11 cellular contexts compared by ENCODE assay signal in the genomic region with DNA sequence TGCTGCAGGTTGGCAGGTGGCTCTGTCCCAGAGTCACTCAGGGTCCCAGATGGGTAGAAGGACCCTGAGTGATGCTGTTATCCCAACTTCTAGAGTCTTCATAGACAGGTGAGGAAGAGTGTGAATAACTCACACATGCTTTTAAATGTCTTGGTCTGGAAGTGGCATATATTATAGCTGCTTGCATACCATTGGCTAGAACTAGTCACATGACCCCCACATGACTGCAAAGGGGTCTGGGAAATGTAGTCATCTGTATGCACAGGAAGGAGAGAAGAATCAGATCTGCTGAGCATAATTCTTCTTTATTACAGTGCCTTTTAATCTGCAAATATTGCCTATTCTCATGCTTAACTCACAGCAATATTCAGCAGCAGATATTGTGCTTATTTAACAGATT. TPM values are rescaled to one million over a fixed set of nuclear protein-coding genes. Genes with fewer than 3 reads are reported as not detected.
DNase-seq lines count a peak whose midpoint lies in the region; ATAC-seq and TF ChIP-seq lines count a peak whose summit lies in the region.
"Had no signal": no experiment of that assay in that cellular context is flagged by ENCODE, and none has a peak within 500 bp of the region (broad histone marks: within the 10 kb centered on the region; RNA-seq: fewer than 3 reads in every experiment).

No MANE protein-coding gene starts in this region.

- H3K36me3 Mint-ChIP-seq in activated naive CD4-positive, alpha-beta T cell treated with anti-CD3 and anti-CD28 coated beads, Interleukin-2, amount 50 U/mL, for 72 hours: no peaks in the 10 kb centered on the region
- no peaks in the 10 kb centered on the region for H3K36me3 Mint-ChIP-seq in activated naive CD4-positive, alpha-beta T cell treated with anti-CD3 and anti-CD28 coated beads, Interleukin-2, amount 10 ng/mL, durations not matched to agents 7 days and 5 days
- no peaks in the 10 kb centered on the region for H3K36me3 Mint-ChIP-seq in endodermal cell (ENCODE audit: low read depth)
- no peaks in the 10 kb centered on the region for H3K36me3 Mint-ChIP-seq in stimulated activated naive B cell treated with anti-CD40 and anti-IgM and Interleukin-4, amounts not matched to agents 10 μg/mL and 1 μg/mL and 100 μg/mL, for 72 hours
- peaks cover 7% of the 10 kb centered on the region; the same call in 1 of the 2 replicates for H3K36me3 Mint-ChIP-seq in HFFc6 (ENCODE audit: low read depth)

- no peaks in the 10 kb centered on the region for H3K27me3 ChIP-seq in endodermal cell (ENCODE audit: control insufficient read depth, insufficient read depth, low read length, poor library complexity, severe bottlenecking)

- H3K9me3 ChIP-seq in endodermal cell (ENCODE audit: control insufficient read depth, low read length): no peaks in the 10 kb centered on the region
- H3K9me3 ChIP-seq: gastrocnemius medialis had no signal

- no peaks in the 10 kb centered on the region for H3K4me1 Mint-ChIP-seq in activated naive CD4-positive, alpha-beta T cell treated with anti-CD3 and anti-CD28 coated beads, Interleukin-2, amount 10 ng/mL, durations not matched to agents 7 days and 5 days
- H3K4me1 Mint-ChIP-seq in endodermal cell (peaks cover 22% of the 10 kb centered on the region), HFFc6 (ENCODE audit: low read depth) (no peaks in the 10 kb centered on the region)
- no peaks in the 10 kb centered on the region for H3K4me1 Mint-ChIP-seq in stimulated activated naive B cell treated with anti-CD40 and anti-IgM and Interleukin-4, amounts not matched to agents 10 μg/mL and 1 μg/mL and 100 μg/mL, for 72 hours

- CTCF ChIA-PET in activated naive CD4-positive, alpha-beta T cell treated with anti-CD3 and anti-CD28 coated beads, Interleukin-2, amount 10 ng/mL, durations not matched to agents 7 days and 5 days (lab: Charles Lee): no interaction called here

- DNase-seq in activated naive CD4-positive, alpha-beta T cell treated with anti-CD3 and anti-CD28 coated beads, Interleukin-2, amount 50 U/mL, for 72 hours (ENCODE audit: low spot score in 2 of 2): no peak
- no peak for DNase-seq in activated naive CD4-positive, alpha-beta T cell treated with anti-CD3 and anti-CD28 coated beads, Interleukin-2, amount 10 ng/mL, durations not matched to agents 7 days and 5 days
- DNase-seq in NCI-H446 treated with DMSO at 0.1 percent for 48 hours (lab: John Stamatoyannopoulos, UW): peak; percentile 18
- peak; percentile 65 for DNase-seq in endodermal cell
- DNase-seq in stimulated activated naive B cell treated with anti-CD40 and anti-IgM and Interleukin-4, amounts not matched to agents 10 μg/mL and 1 μg/mL and 100 μg/mL, for 72 hours: no peak
- no peak for DNase-seq in SKM-1 (lab: John Stamatoyannopoulos, UW; ENCODE audit: unreplicated experiment)
- no peak for DNase-seq in HFFc6
- DNase-seq: gastrocnemius medialis, NCI-H1930 had no signal

- H3K4me3 ChIP-seq in endodermal cell (ENCODE audit: low read length): no peak overlapping the region
- H3K4me3 ChIP-seq: gastrocnemius medialis had no signal

- peaks cover 11% of the 10 kb centered on the region for H3K27me3 Mint-ChIP-seq in activated naive CD4-positive, alpha-beta T cell treated with anti-CD3 and anti-CD28 coated beads, Interleukin-2, amount 10 ng/mL, durations not matched to agents 7 days and 5 days
- H3K27me3 Mint-ChIP-seq in endodermal cell (ENCODE audit: insufficient read depth): peaks cover 5% of the 10 kb centered on the region
- H3K27me3 Mint-ChIP-seq in stimulated activated naive B cell treated with anti-CD40 and anti-IgM and Interleukin-4, amounts not matched to agents 10 μg/mL and 1 μg/mL and 100 μg/mL, for 72 hours: peaks cover 0 to 24% of the 10 kb centered on the region in 2 donors
- H3K27me3 Mint-ChIP-seq in HFFc6 (ENCODE audit: insufficient read depth): no peaks in the 10 kb centered on the region; the same call in 1 of the 2 replicates

- no peak overlapping the region for H3K27ac ChIP-seq in endodermal cell (ENCODE audit: low read depth, low read length)
- H3K27ac ChIP-seq: C4-2B, gastrocnemius medialis had no signal

- H3K4me3 Mint-ChIP-seq in activated naive CD4-positive, alpha-beta T cell treated with anti-CD3 and anti-CD28 coated beads, Interleukin-2, amount 10 ng/mL, durations not matched to agents 7 days and 5 days: no peak overlapping the region
- H3K4me3 Mint-ChIP-seq in endodermal cell (no peak overlapping the region), HFFc6 (no peak overlapping the region)
- no peak overlapping the region for H3K4me3 Mint-ChIP-seq in stimulated activated naive B cell treated with anti-CD40 and anti-IgM and Interleukin-4, amounts not matched to agents 10 μg/mL and 1 μg/mL and 100 μg/mL, for 72 hours

- TF ChIP-seq CTCF in endodermal cell (conservative IDR thresholded peaks at IDR 0.05) (no peak), HFFc6 (IDR thresholded peaks at IDR 0.05) (no peak)

- H3K9me3 Mint-ChIP-seq in activated naive CD4-positive, alpha-beta T cell treated with anti-CD3 and anti-CD28 coated beads, Interleukin-2, amount 50 U/mL, for 72 hours: no peaks in the 10 kb centered on the region
- no peaks in the 10 kb centered on the region for H3K9me3 Mint-ChIP-seq in activated naive CD4-positive, alpha-beta T cell treated with anti-CD3 and anti-CD28 coated beads, Interleukin-2, amount 10 ng/mL, durations not matched to agents 7 days and 5 days
- no peaks in the 10 kb centered on the region for H3K9me3 Mint-ChIP-seq in endodermal cell
- peaks cover 2 to 5% of the 10 kb centered on the region in 2 donors for H3K9me3 Mint-ChIP-seq in stimulated activated naive B cell treated with anti-CD40 and anti-IgM and Interleukin-4, amounts not matched to agents 10 μg/mL and 1 μg/mL and 100 μg/mL, for 72 hours
- peaks cover 68% of the 10 kb centered on the region for H3K9me3 Mint-ChIP-seq in HFFc6

- H3K27ac Mint-ChIP-seq in activated naive CD4-positive, alpha-beta T cell treated with anti-CD3 and anti-CD28 coated beads, Interleukin-2, amount 50 U/mL, for 72 hours: no peak overlapping the region
- H3K27ac Mint-ChIP-seq in activated naive CD4-positive, alpha-beta T cell treated with anti-CD3 and anti-CD28 coated beads, Interleukin-2, amount 10 ng/mL, durations not matched to agents 7 days and 5 days: no peak overlapping the region
- H3K27ac Mint-ChIP-seq in endodermal cell: no peak overlapping the region
- no peak overlapping the region for H3K27ac Mint-ChIP-seq in stimulated activated naive B cell treated with anti-CD40 and anti-IgM and Interleukin-4, amounts not matched to agents 10 μg/mL and 1 μg/mL and 100 μg/mL, for 72 hours
- H3K27ac Mint-ChIP-seq in HFFc6: no peak overlapping the region

- peaks cover 13% of the 10 kb centered on the region for H3K4me1 ChIP-seq in endodermal cell (ENCODE audit: control insufficient read depth, insufficient read depth, low read length)
- H3K4me1 ChIP-seq: gastrocnemius medialis had no signal

- no peak overlapping the region for H3K9ac ChIP-seq in endodermal cell (ENCODE audit: extremely low read depth, low read length, poor library complexity, severe bottlenecking)

- no peaks in the 10 kb centered on the region for H3K36me3 ChIP-seq in endodermal cell (ENCODE audit: control insufficient read depth, insufficient read depth, low read length)
- H3K36me3 ChIP-seq: gastrocnemius medialis had no signal

- ATAC-seq in activated naive CD4-positive, alpha-beta T cell treated with anti-CD3 and anti-CD28 coated beads, Interleukin-2, amount 50 U/mL, for 72 hours: peak; percentile 58 to 70
- peak; percentile 60 to 79 for ATAC-seq in stimulated activated naive B cell treated with anti-CD40 and anti-IgM and Interleukin-4, amounts not matched to agents 10 μg/mL and 1 μg/mL and 100 μg/mL, for 72 hours (replicated peaks)
- ATAC-seq in GM21447 (IDR thresholded peaks at IDR 0.05; ENCODE audit: unreplicated experiment): no peak
- ATAC-seq: gastrocnemius medialis had no signal

RNA-seq across cellular contexts. Expression of a gene that starts 28.2 kb away (rescaled TPM):
- not detected for total RNA-seq in activated naive CD4-positive, alpha-beta T cell treated with anti-CD3 and anti-CD28 coated beads, Interleukin-2, amount 50 U/mL, for 72 hours
- total RNA-seq in endodermal cell: 1 to 10 TPM; 4.4 to 7.2 TPM
- 1.1 TPM for polyA plus RNA-seq in endodermal cell (2013, experiment 1 of 2)
- polyA plus RNA-seq in endodermal cell (2013, experiment 2 of 2): 1.3 TPM
- not detected for total RNA-seq in HFFc6 (2021; fragmentation: NEBNext Ultra II Directional; extraction: Animal tissue kit (Norgen Biotek cat#: 25700))

Comparison
In these comparisons a context has a peak if more than half of its experiments do, and no peak if none do; other contexts are left out.
1. DNase-seq: peak in NCI-H446 treated with DMSO at 0.1 percent for 48 hours (single experiment) and endodermal cell (single experiment); none in activated naive CD4-positive, alpha-beta T cell treated with anti-CD3 and anti-CD28 coated beads, Interleukin-2, amount 50 U/mL, for 72 hours (0 of 2), activated naive CD4-positive, alpha-beta T cell treated with anti-CD3 and anti-CD28 coated beads, Interleukin-2, amount 10 ng/mL, durations not matched to agents 7 days and 5 days (single experiment), stimulated activated naive B cell treated with anti-CD40 and anti-IgM and Interleukin-4, amounts not matched to agents 10 μg/mL and 1 μg/mL and 100 μg/mL, for 72 hours (single experiment), SKM-1 (single experiment) and HFFc6 (single experiment).
2. RNA of a gene that starts 28.2 kb away (total RNA-seq): 4.4 to 7.2 TPM in endodermal cell; not detected in activated naive CD4-positive, alpha-beta T cell treated with anti-CD3 and anti-CD28 coated beads, Interleukin-2, amount 50 U/mL, for 72 hours and not detected in HFFc6; every median in the first group is over 4 times any median in the second.